15 cellular contexts compared by ENCODE assay signal in the genomic region with DNA sequence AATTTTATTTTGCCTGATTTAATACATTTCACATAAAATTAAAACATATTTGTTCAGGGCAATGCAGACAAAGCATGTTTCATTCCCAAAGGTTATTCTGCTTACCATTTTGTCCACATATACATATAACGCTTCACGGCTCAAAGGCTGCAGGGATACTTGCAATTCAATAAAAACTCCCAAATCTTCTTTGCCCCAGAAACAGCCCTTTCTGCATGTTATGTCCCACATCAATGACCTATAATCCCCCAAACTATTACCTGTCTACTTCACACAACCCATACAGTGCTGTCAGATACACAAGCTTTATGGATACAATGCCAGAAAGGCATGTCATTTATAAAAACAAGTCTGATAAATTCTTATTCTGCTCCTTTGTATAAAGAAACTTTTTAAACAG. TPM values are rescaled to one million over a fixed set of nuclear protein-coding genes. Genes with fewer than 3 reads are reported as not detected.
DNase-seq lines count a peak whose midpoint lies in the region; ATAC-seq and TF ChIP-seq lines count a peak whose summit lies in the region.
"Had no signal": no experiment of that assay in that cellular context is flagged by ENCODE, and none has a peak within 500 bp of the region (broad histone marks: within the 10 kb centered on the region; RNA-seq: fewer than 3 reads in every experiment).

No MANE protein-coding gene starts in this region.

- H4K20me1 ChIP-seq in BLaER1 = peaks cover 100% of the 10 kb centered on the region

- POLR2A ChIA-PET in activated CD4-positive, alpha-beta T cell treated with anti-CD3 and anti-CD28 coated beads, Interleukin-2, amount 10 ng/mL, durations not matched to agents 7 days and 5 days (lab: Charles Lee) = no interaction called here

- no peaks in the 10 kb centered on the region for H3K27me3 Mint-ChIP-seq in activated CD4-positive, alpha-beta T cell treated with anti-CD3 and anti-CD28 coated beads, Interleukin-2, amount 10 ng/mL, durations not matched to agents 7 days and 5 days
- no peaks in the 10 kb centered on the region for H3K27me3 Mint-ChIP-seq in natural killer cell (ENCODE audit: low read depth in 2 of 2)
- H3K27me3 Mint-ChIP-seq: CD4-positive, CD25-positive, alpha-beta regulatory T cell had no signal

- DNase-seq in activated CD4-positive, alpha-beta T cell treated with anti-CD3 and anti-CD28 coated beads, Interleukin-2, amount 10 ng/mL, durations not matched to agents 7 days and 5 days = no peak
- DNase-seq in activated CD4-positive, alpha-beta T cell treated with anti-CD3 and anti-CD28 coated beads for 4 hours = no peak
- no peak for DNase-seq in SK-N-MC (ENCODE audit: low read depth, low spot score)
- no peak for DNase-seq in natural killer cell
- DNase-seq: 8988T; AML-193; CD4-positive, CD25-positive, alpha-beta regulatory T cell; DMS53; GOT3; H9 had no signal

- H3K9ac ChIP-seq in BLaER1 (no peak overlapping the region), SK-N-MC (ENCODE audit: insufficient read length) (no peak overlapping the region)

- intact Hi-C loops in natural killer cell (cut with micrococcal nuclease) = no loop called here

- H3K4me1 ChIP-seq in BLaER1 = peaks cover 100% of the 10 kb centered on the region

- peak overlapping the region; percentile 48 for H3K27ac Mint-ChIP-seq in activated CD4-positive, alpha-beta T cell treated with anti-CD3 and anti-CD28 coated beads, Interleukin-2, amount 10 ng/mL, durations not matched to agents 7 days and 5 days
- H3K27ac Mint-ChIP-seq in natural killer cell = peak overlapping the region; percentile 11 to 25

- no peaks in the 10 kb centered on the region for H3K9me3 ChIP-seq in BLaER1
- no peaks in the 10 kb centered on the region for H3K9me3 ChIP-seq in SK-N-MC (ENCODE audit: low read depth, low read length)
- H3K9me3 ChIP-seq: BLaER1 treated with 17β-estradiol and CSF1 and Interleukin-3, amounts not matched to agents 10 nM and 100 nM had no signal

- peak overlapping the region; percentile 14; the same call in 1 of the 2 replicates for H3K4me2 ChIP-seq in BLaER1

- ATAC-seq in natural killer cell (no peak), GM19397 (IDR thresholded peaks at IDR 0.05; ENCODE audit: unreplicated experiment) (no peak), HG02884 (IDR thresholded peaks at IDR 0.05; ENCODE audit: unreplicated experiment) (no peak)
- ATAC-seq: GM12878 had no signal

- no peak overlapping the region for H3K4me3 ChIP-seq in BLaER1
- H3K4me3 ChIP-seq in SK-N-MC = no peak overlapping the region
- H3K4me3 ChIP-seq: BLaER1 treated with 17β-estradiol and CSF1 and Interleukin-3, amounts not matched to agents 10 nM and 100 nM; GM12878 had no signal

- no peaks in the 10 kb centered on the region for H3K9me3 Mint-ChIP-seq in activated CD4-positive, alpha-beta T cell treated with anti-CD3 and anti-CD28 coated beads, Interleukin-2, amount 10 ng/mL, durations not matched to agents 7 days and 5 days
- H3K9me3 Mint-ChIP-seq in natural killer cell = no peaks in the 10 kb centered on the region
- H3K9me3 Mint-ChIP-seq: CD4-positive, CD25-positive, alpha-beta regulatory T cell; H9 had no signal

- peaks cover 77% of the 10 kb centered on the region for H3K36me3 Mint-ChIP-seq in activated CD4-positive, alpha-beta T cell treated with anti-CD3 and anti-CD28 coated beads, Interleukin-2, amount 10 ng/mL, durations not matched to agents 7 days and 5 days (ENCODE audit: low read depth)
- H3K36me3 Mint-ChIP-seq in natural killer cell = peaks cover 43% of the 10 kb centered on the region

- no peaks in the 10 kb centered on the region for H3K27me3 ChIP-seq in BLaER1
- H3K27me3 ChIP-seq: BLaER1 treated with 17β-estradiol and CSF1 and Interleukin-3, amounts not matched to agents 10 nM and 100 nM had no signal

- peaks cover 100% of the 10 kb centered on the region for H3K36me3 ChIP-seq in BLaER1
- H3K36me3 ChIP-seq in SK-N-MC (ENCODE audit: insufficient read depth, low read length) = peaks cover 100% of the 10 kb centered on the region

- no peak for TF ChIP-seq CTCF in natural killer cell (IDR thresholded peaks at IDR 0.05)

- CTCF ChIA-PET in activated CD4-positive, alpha-beta T cell treated with anti-CD3 and anti-CD28 coated beads, Interleukin-2, amount 10 ng/mL, durations not matched to agents 7 days and 5 days (lab: Charles Lee) = interaction anchor here (1.0 to 2.1 kb wide), 4 partner anchors 9 to 15 kb away, joined by 4 to 8 read pairs (median 4); no protein-coding TSS in a partner anchor

- H3K4me1 Mint-ChIP-seq in activated CD4-positive, alpha-beta T cell treated with anti-CD3 and anti-CD28 coated beads, Interleukin-2, amount 10 ng/mL, durations not matched to agents 7 days and 5 days = peaks cover 12% of the 10 kb centered on the region
- H3K4me1 Mint-ChIP-seq in natural killer cell = peaks cover 0 to 7% of the 10 kb centered on the region in 2 donors

- H3K27ac ChIP-seq in BLaER1 (no peak overlapping the region), SK-N-MC (0 out of 2 replicates have a peak overlapping the region, but pooled peaks have one; percentile 25)

- no peak overlapping the region for H3K4me3 Mint-ChIP-seq in activated CD4-positive, alpha-beta T cell treated with anti-CD3 and anti-CD28 coated beads, Interleukin-2, amount 10 ng/mL, durations not matched to agents 7 days and 5 days
- no peak overlapping the region for H3K4me3 Mint-ChIP-seq in natural killer cell
- H3K4me3 Mint-ChIP-seq: CD4-positive, CD25-positive, alpha-beta regulatory T cell; H9 had no signal

RNA-seq across cellular contexts. Expression of gene SNX5, which starts 20.2 kb away (rescaled TPM):
- total RNA-seq in activated CD4-positive, alpha-beta T cell treated with anti-CD3 and anti-CD28 coated beads, Interleukin-2, amount 10 ng/mL, durations not matched to agents 7 days and 5 days = 100 to 1,000 TPM; 149 to 166 TPM
- 10 to 100 TPM; 62.3 to 85.4 (median 72.1) TPM for total RNA-seq in natural killer cell

RNA-seq across cellular contexts. Expression of gene MGME1, which starts 20.4 kb away (rescaled TPM):
- 10 to 100 TPM; 36.8 to 41.5 TPM for total RNA-seq in activated CD4-positive, alpha-beta T cell treated with anti-CD3 and anti-CD28 coated beads, Interleukin-2, amount 10 ng/mL, durations not matched to agents 7 days and 5 days
- total RNA-seq in natural killer cell = 10 to 100 TPM; 10.3 to 25.1 (median 13.0) TPM
